Comparison of ENCODE assay signal across 10 cellular contexts in genomic region chr4:688695-689497, GRCh38. TPM values are rescaled to one million over a fixed set of nuclear protein-coding genes. Genes with fewer than 3 reads are reported as not detected.
A peak's percentile ranks its signal among the peaks of the same experiment; 100 is the strongest.
DNase-seq lines count a peak whose midpoint lies in the region; ATAC-seq and TF ChIP-seq lines count a peak whose summit lies in the region.
"Had no signal": no experiment of that assay in that cellular context is flagged by ENCODE, and none has a peak within 500 bp of the region (broad histone marks: within the 10 kb centered on the region; RNA-seq: fewer than 3 reads in every experiment).

Gene SLC49A3, minus strand, starts transcription at chr4:689151. Its CDS starts 24 bp downstream, at chr4:689127.

- no peaks in the 10 kb centered on the region for H3K27me3 ChIP-seq in effector memory CD4-positive, alpha-beta T cell (replicated peaks; ENCODE audit: control insufficient read depth, insufficient read depth, low read length, poor library complexity, severe bottlenecking)
- peaks cover 0 to 41% of the 10 kb centered on the region in 2 donors for H3K27me3 ChIP-seq in tibial artery
- H3K27me3 ChIP-seq: BLaER1 had no signal

- no peaks in the 10 kb centered on the region for H3K9me3 Mint-ChIP-seq in activated CD4-positive, alpha-beta T cell treated with anti-CD3 and anti-CD28 coated beads for 36 hours (ENCODE audit: low read depth)
- H3K9me3 Mint-ChIP-seq in activated CD4-positive, alpha-beta T cell treated with anti-CD3 and anti-CD28 coated beads, Interleukin-2, amount 10 ng/mL, durations not matched to agents 24 days and 14 days, result no peaks in the 10 kb centered on the region

- H3K27ac Mint-ChIP-seq in activated CD4-positive, alpha-beta T cell treated with anti-CD3 and anti-CD28 coated beads for 36 hours, result no peak within 1 kb of the TSS
- H3K27ac Mint-ChIP-seq in activated CD4-positive, alpha-beta T cell treated with anti-CD3 and anti-CD28 coated beads, Interleukin-2, amount 10 ng/mL, durations not matched to agents 24 days and 14 days, result no peak within 1 kb of the TSS

- no peak for ATAC-seq in activated CD4-positive, alpha-beta T cell treated with anti-CD3 and anti-CD28 coated beads for 36 hours

- no peaks in the 10 kb centered on the region for H3K9me3 ChIP-seq in effector memory CD4-positive, alpha-beta T cell (ENCODE audit: control insufficient read depth, low read length)
- no peaks in the 10 kb centered on the region for H3K9me3 ChIP-seq in tibial artery
- H3K9me3 ChIP-seq: BLaER1 had no signal

- H3K27ac ChIP-seq in effector memory CD4-positive, alpha-beta T cell (ENCODE audit: insufficient read depth, low read length, poor library complexity, severe bottlenecking), result no peak within 1 kb of the TSS
- peak within 1 kb of the TSS; percentile 49 to 62 for H3K27ac ChIP-seq in tibial artery
- H3K27ac ChIP-seq: BLaER1 had no signal

- H3K36me3 Mint-ChIP-seq in activated CD4-positive, alpha-beta T cell treated with anti-CD3 and anti-CD28 coated beads for 36 hours (ENCODE audit: low read depth), result no peaks in the 10 kb centered on the region
- no peaks in the 10 kb centered on the region for H3K36me3 Mint-ChIP-seq in activated CD4-positive, alpha-beta T cell treated with anti-CD3 and anti-CD28 coated beads, Interleukin-2, amount 10 ng/mL, durations not matched to agents 24 days and 14 days (ENCODE audit: low read depth)

- no peaks in the 10 kb centered on the region for H3K4me1 ChIP-seq in effector memory CD4-positive, alpha-beta T cell (ENCODE audit: control insufficient read depth, insufficient read depth, low read length, poor library complexity, severe bottlenecking)
- peaks cover 0 to 28% (median 12%) of the 10 kb centered on the region in 4 donors for H3K4me1 ChIP-seq in tibial artery

- peak; percentile 9 for DNase-seq in activated CD4-positive, alpha-beta T cell treated with anti-CD3 and anti-CD28 coated beads for 36 hours
- no peak for DNase-seq in activated CD4-positive, alpha-beta T cell treated with anti-CD3 and anti-CD28 coated beads, Interleukin-2, amount 10 ng/mL, durations not matched to agents 24 days and 14 days
- DNase-seq in effector memory CD4-positive, alpha-beta T cell, result no peak
- DNase-seq in mesenteric fat pad (ENCODE audit: low spot score) (no peak), tibial artery (no peak), NCI-H446 (lab: John Stamatoyannopoulos, UW) (no peak), DMS 273 treated with DMSO at 0.1 percent for 48 hours (lab: John Stamatoyannopoulos, UW) (no peak)
- DNase-seq in stimulated activated naive CD4-positive, alpha-beta T cell treated with Interleukin-2 at 50 U/mL for 16 hours (lab: John Stamatoyannopoulos, UW), result no peak
- DNase-seq: effector CD8-positive, alpha-beta T cell had no signal

- POLR2A ChIA-PET in activated CD4-positive, alpha-beta T cell treated with anti-CD3 and anti-CD28 coated beads for 36 hours (lab: Charles Lee), result no interaction called here

- H3K36me3 ChIP-seq in effector memory CD4-positive, alpha-beta T cell (ENCODE audit: control insufficient read depth, insufficient read depth, low read length), result no peaks in the 10 kb centered on the region
- peaks cover 0 to 4% (median 0%) of the 10 kb centered on the region in 3 donors for H3K36me3 ChIP-seq in tibial artery
- H3K36me3 ChIP-seq: BLaER1 had no signal

- peak within 1 kb of the TSS; percentile 32 for H3K4me3 ChIP-seq in effector memory CD4-positive, alpha-beta T cell (ENCODE audit: insufficient read depth, low read depth, low read length, poor library complexity, severe bottlenecking)
- peak within 1 kb of the TSS; percentile 50 to 54 for H3K4me3 ChIP-seq in tibial artery
- H3K4me3 ChIP-seq: BLaER1 had no signal

- intact Hi-C loops in activated CD4-positive, alpha-beta T cell treated with anti-CD3 and anti-CD28 coated beads for 36 hours (cut with DNase I, micrococcal nuclease), result no loop called here
- intact Hi-C loops in activated CD4-positive, alpha-beta T cell treated with anti-CD3 and anti-CD28 coated beads, Interleukin-2, amount 10 ng/mL, durations not matched to agents 24 days and 14 days (cut with micrococcal nuclease), result no loop called here
- intact Hi-C loops in tibial artery (cut with DNase I; ENCODE audit: low total_unique reads), result no loop called here

- H3K4me1 Mint-ChIP-seq in activated CD4-positive, alpha-beta T cell treated with anti-CD3 and anti-CD28 coated beads for 36 hours, result no peaks in the 10 kb centered on the region
- H3K4me1 Mint-ChIP-seq in activated CD4-positive, alpha-beta T cell treated with anti-CD3 and anti-CD28 coated beads, Interleukin-2, amount 10 ng/mL, durations not matched to agents 24 days and 14 days, result no peaks in the 10 kb centered on the region

- no peak within 1 kb of the TSS for H3K4me3 Mint-ChIP-seq in activated CD4-positive, alpha-beta T cell treated with anti-CD3 and anti-CD28 coated beads for 36 hours
- H3K4me3 Mint-ChIP-seq in activated CD4-positive, alpha-beta T cell treated with anti-CD3 and anti-CD28 coated beads, Interleukin-2, amount 10 ng/mL, durations not matched to agents 24 days and 14 days, result no peak within 1 kb of the TSS

- CTCF ChIA-PET in activated CD4-positive, alpha-beta T cell treated with anti-CD3 and anti-CD28 coated beads for 36 hours (lab: Charles Lee), result no interaction called here

- peaks cover 12% of the 10 kb centered on the region for H3K27me3 Mint-ChIP-seq in activated CD4-positive, alpha-beta T cell treated with anti-CD3 and anti-CD28 coated beads for 36 hours
- H3K27me3 Mint-ChIP-seq in activated CD4-positive, alpha-beta T cell treated with anti-CD3 and anti-CD28 coated beads, Interleukin-2, amount 10 ng/mL, durations not matched to agents 24 days and 14 days, result peaks cover 18% of the 10 kb centered on the region

- TF ChIP-seq CTCF in tibial artery (IDR thresholded peaks at IDR 0.05), result no peak

RNA-seq across cellular contexts. Expression of gene SLC49A3, which starts in this region (rescaled TPM):
- total RNA-seq in activated CD4-positive, alpha-beta T cell treated with anti-CD3 and anti-CD28 coated beads for 36 hours, result under 1 TPM; 0.09 to 0.39 TPM
- total RNA-seq in activated CD4-positive, alpha-beta T cell treated with anti-CD3 and anti-CD28 coated beads, Interleukin-2, amount 10 ng/mL, durations not matched to agents 24 days and 14 days, result 0.40 and 0.72 TPM in 2 replicates
- 19.0 TPM for total RNA-seq in mesenteric fat pad

Comparison
In these comparisons a context has a peak if more than half of its experiments do, and no peak if none do; other contexts are left out.
1. RNA of gene SLC49A3 (total RNA-seq): 19.0 TPM in mesenteric fat pad (single experiment); 0.40 to 0.72 TPM in activated CD4-positive, alpha-beta T cell treated with anti-CD3 and anti-CD28 coated beads, Interleukin-2, amount 10 ng/mL, durations not matched to agents 24 days and 14 days and 0.09 to 0.39 TPM in activated CD4-positive, alpha-beta T cell treated with anti-CD3 and anti-CD28 coated beads for 36 hours; every median in the first group is over 10 times any median in the second.
2. Peak in DNase-seq in activated CD4-positive, alpha-beta T cell treated with anti-CD3 and anti-CD28 coated beads for 36 hours; RNA of the gene not detected or under 1 TPM.